21 cellular contexts compared by ENCODE assay signal in the genomic region with DNA sequence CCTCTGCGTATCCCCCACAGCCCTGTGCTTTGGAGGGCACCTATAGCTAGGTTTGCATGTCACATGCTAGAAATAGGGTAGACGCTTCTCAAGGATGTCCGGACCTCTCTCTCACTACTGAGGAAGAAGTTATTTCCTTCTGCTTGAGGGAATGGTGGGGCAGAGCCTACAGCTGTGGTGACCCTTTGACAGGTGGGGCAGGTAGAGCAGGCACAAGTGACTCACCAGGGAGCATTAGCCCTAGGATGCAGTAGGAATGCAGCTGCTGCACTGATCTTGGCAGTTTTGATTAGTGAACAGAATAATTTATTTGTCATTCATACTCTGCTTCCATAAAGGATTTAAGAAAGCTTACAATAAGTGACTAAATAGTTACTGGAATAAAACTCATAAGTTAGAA.
"Had no signal": no experiment of that assay in that cellular context is flagged by ENCODE, and none has a peak within 500 bp of the region (broad histone marks: within the 10 kb centered on the region; RNA-seq: fewer than 3 reads in every experiment).

No MANE protein-coding gene starts in this region.

- DNase-seq: activated CD4-positive, alpha-beta T cell treated with anti-CD3 and anti-CD28 coated beads for 4 hours; activated CD4-positive, alpha-beta T cell treated with anti-CD3 and anti-CD28 coated beads, Interleukin-2, amount 50 U/mL, for 48 hours; activated CD4-positive, CD25-positive, alpha-beta regulatory T cell; activated CD8-positive, alpha-beta memory T cell treated with anti-CD3 and anti-CD28 coated beads, Interleukin-2, amount 50 U/mL, for 48 hours; activated naive CD4-positive, alpha-beta T cell treated with anti-CD3 and anti-CD28 coated beads for 36 hours; activated naive CD8-positive, alpha-beta T cell treated with anti-CD3 and anti-CD28 coated beads, Interleukin-2, amount 10 ng/mL, durations not matched to agents 7 days and 5 days; activated T-cell treated with anti-CD3 and anti-CD28 coated beads, Interleukin-2, amount 50 U/mL, for 4 hours; amniotic stem cell; cerebellar nuclear complex; endodermal cell; hypothalamus; left cardiac atrium; naive B cell; stimulated activated CD4-positive, alpha-beta T cell treated with anti-CD3 and anti-CD28 coated beads, Interleukin-12 subunit alpha, Interleukin-12 subunit beta, amount 100 ng/mL, for 4 hours; stimulated activated CD4-positive, alpha-beta T cell treated with anti-CD3 and anti-CD28 coated beads, Interleukin-4, amount 100 ng/mL, for 4 hours; stimulated activated naive CD8-positive, alpha-beta T cell treated with anti-CD3 and anti-CD28 coated beads, Interleukin-15, Interleukin-2, amounts not matched to agents 100 U/mL and 50 U/mL, for 24 hours; substantia nigra; T-helper 9 cell; thyroid gland had no signal

- H3K4me3 ChIP-seq: coronary artery, neural progenitor cell, thyroid gland had no signal

- ATAC-seq: activated T-cell treated with anti-CD3 and anti-CD28 coated beads, Interleukin-2, amount 50 U/mL, for 4 hours; left cardiac atrium; stimulated activated naive CD8-positive, alpha-beta T cell treated with anti-CD3 and anti-CD28 coated beads, Interleukin-15, Interleukin-2, amounts not matched to agents 100 U/mL and 50 U/mL, for 24 hours had no signal

- H3K9me3 ChIP-seq: thyroid gland had no signal

- H3K27ac ChIP-seq: coronary artery, neural progenitor cell, thyroid gland had no signal

- H3K27me3 ChIP-seq: neural progenitor cell, thyroid gland had no signal

- H3K36me3 ChIP-seq: neural progenitor cell, thyroid gland had no signal
